1 cellular context compared by ENCODE assay signal in the genomic region with DNA sequence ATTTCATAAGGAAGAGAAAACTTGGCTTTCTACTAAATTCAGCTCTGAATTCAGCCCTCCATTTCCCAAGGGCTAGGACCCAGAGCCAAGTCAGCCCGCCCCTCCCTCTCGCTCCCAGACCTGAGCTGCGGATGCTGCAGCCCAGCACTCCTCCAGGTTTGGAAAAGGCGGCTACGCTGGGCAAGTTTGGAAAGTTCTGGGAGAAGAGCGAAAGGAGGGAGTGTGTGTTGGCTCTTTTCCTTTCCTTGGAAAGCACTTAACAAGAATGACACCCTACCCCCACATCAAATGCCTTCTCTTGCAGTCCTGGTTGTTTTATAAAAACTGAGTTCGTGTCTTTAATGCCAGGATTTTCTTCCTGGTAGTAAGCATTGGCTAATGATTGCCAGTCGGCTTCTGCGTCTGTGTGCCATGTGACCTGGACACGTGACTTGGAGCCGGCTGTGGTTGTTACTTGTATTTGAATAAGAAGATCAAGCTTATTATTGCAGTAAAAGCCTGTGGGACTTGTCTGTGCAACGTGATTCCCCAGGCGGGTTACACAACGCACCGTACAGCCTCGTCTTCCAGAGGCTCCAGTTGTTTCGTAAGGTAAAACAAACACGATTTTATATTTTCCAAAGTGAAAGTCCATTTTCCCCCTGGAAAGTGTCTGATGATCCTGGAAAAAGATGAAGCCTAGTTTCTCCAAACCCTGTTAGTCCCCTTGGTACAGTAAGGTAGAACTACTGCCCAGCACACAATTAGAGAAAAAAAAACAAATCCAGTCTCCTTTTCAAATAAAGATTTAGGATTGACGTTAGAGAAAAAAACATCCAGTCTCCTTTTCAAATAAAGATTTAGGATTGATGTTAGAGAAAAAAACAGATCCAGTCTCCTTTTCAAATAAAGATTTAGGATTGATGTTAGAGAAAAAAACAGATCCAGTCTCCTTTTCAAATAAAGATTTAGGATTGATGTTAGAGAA.
TF ChIP-seq lines count a peak whose summit lies in the region.

No MANE protein-coding gene starts in this region.

TF ChIP-seq in HepG2, 621 proteins besides CTCF, POLR2A, EP300 and RAD21 (continued from another document and continues in another):
- TF ChIP-seq THYN1 (CRISPR knock-in tag; IDR thresholded peaks at IDR 0.05; ENCODE audit: borderline replicate concordance, low read depth) (no peak), KDM2A (CRISPR knock-in tag; IDR thresholded peaks at IDR 0.05; ENCODE audit: borderline replicate concordance, low read depth) (peak; percentile 47; the same call in 1 of the 2 replicates), SRSF9 (IDR thresholded peaks at IDR 0.05; ENCODE audit: borderline replicate concordance, insufficient read depth, low read depth, low read length, poor library complexity, severe bottlenecking) (no peak), PAF1 (CRISPR knock-in tag; IDR thresholded peaks at IDR 0.05) (no peak), ZNF354B (CRISPR knock-in tag; IDR thresholded peaks at IDR 0.05) (no peak), KAT8 (CRISPR knock-in tag; IDR thresholded peaks at IDR 0.05) (peak; percentile 48; the same call in 1 of the 2 replicates), ZNF788 (CRISPR knock-in tag; IDR thresholded peaks at IDR 0.05; ENCODE audit: borderline replicate concordance) (peak; percentile 18; the same call in 1 of the 2 replicates), JUN (CRISPR knock-in tag; IDR thresholded peaks at IDR 0.05) (no peak), NR2F1 (CRISPR knock-in tag; IDR thresholded peaks at IDR 0.05) (no peak), ZNF572 (CRISPR knock-in tag; IDR thresholded peaks at IDR 0.05) (no peak), CBX2 (IDR thresholded peaks at IDR 0.05; ENCODE audit: low read depth, low read length) (no peak), CBX2 (CRISPR knock-in tag; IDR thresholded peaks at IDR 0.05; ENCODE audit: low read depth) (no peak), CBX5 (CRISPR knock-in tag; IDR thresholded peaks at IDR 0.05; ENCODE audit: borderline replicate concordance) (peak; percentile 46; the same call in 1 of the 2 replicates), ZNF605 (CRISPR knock-in tag; IDR thresholded peaks at IDR 0.05) (peak; percentile 62; the same call in 1 of the 2 replicates), TBP (CRISPR knock-in tag; IDR thresholded peaks at IDR 0.05) (no peak), MEF2D (CRISPR knock-in tag; IDR thresholded peaks at IDR 0.05) (peak; percentile 54), SOX5 (CRISPR knock-in tag; IDR thresholded peaks at IDR 0.05; ENCODE audit: borderline replicate concordance) (peak; percentile 77), ZMYM4 (CRISPR knock-in tag; IDR thresholded peaks at IDR 0.05) (peak; percentile 76), MAZ (IDR thresholded peaks at IDR 0.05; ENCODE audit: borderline replicate concordance, low read depth, low read length) (no peak), MAZ (CRISPR knock-in tag; IDR thresholded peaks at IDR 0.05; ENCODE audit: low read depth) (peak; percentile 23; the same call in 1 of the 2 replicates), ZNF674 (CRISPR knock-in tag; IDR thresholded peaks at IDR 0.05; ENCODE audit: low read depth) (no peak), HNF4G (IDR thresholded peaks at IDR 0.05; ENCODE audit: borderline replicate concordance, low read depth, low read length) (peak; percentile 37; the same call in 1 of the 2 replicates), HNF4G (CRISPR knock-in tag; IDR thresholded peaks at IDR 0.05; ENCODE audit: borderline replicate concordance, low read depth) (no peak), ZNF350 (CRISPR knock-in tag; IDR thresholded peaks at IDR 0.05; ENCODE audit: borderline replicate concordance, low read depth) (peak; percentile 46; the same call in 1 of the 2 replicates), AKAP8 (CRISPR knock-in tag; IDR thresholded peaks at IDR 0.05) (no peak)
- TF ChIP-seq, protein P1, sequence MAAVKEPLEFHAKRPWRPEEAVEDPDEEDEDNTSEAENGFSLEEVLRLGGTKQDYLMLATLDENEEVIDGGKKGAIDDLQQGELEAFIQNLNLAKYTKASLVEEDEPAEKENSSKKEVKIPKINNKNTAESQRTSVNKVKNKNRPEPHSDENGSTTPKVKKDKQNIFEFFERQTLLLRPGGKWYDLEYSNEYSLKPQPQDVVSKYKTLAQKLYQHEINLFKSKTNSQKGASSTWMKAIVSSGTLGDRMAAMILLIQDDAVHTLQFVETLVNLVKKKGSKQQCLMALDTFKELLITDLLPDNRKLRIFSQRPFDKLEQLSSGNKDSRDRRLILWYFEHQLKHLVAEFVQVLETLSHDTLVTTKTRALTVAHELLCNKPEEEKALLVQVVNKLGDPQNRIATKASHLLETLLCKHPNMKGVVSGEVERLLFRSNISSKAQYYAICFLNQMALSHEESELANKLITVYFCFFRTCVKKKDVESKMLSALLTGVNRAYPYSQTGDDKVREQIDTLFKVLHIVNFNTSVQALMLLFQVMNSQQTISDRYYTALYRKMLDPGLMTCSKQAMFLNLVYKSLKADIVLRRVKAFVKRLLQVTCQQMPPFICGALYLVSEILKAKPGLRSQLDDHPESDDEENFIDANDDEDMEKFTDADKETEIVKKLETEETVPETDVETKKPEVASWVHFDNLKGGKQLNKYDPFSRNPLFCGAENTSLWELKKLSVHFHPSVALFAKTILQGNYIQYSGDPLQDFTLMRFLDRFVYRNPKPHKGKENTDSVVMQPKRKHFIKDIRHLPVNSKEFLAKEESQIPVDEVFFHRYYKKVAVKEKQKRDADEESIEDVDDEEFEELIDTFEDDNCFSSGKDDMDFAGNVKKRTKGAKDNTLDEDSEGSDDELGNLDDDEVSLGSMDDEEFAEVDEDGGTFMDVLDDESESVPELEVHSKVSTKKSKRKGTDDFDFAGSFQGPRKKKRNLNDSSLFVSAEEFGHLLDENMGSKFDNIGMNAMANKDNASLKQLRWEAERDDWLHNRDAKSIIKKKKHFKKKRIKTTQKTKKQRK (IDR thresholded peaks at IDR 0.05; ENCODE audit: low read length), result no peak
- TF ChIP-seq, protein P2, sequence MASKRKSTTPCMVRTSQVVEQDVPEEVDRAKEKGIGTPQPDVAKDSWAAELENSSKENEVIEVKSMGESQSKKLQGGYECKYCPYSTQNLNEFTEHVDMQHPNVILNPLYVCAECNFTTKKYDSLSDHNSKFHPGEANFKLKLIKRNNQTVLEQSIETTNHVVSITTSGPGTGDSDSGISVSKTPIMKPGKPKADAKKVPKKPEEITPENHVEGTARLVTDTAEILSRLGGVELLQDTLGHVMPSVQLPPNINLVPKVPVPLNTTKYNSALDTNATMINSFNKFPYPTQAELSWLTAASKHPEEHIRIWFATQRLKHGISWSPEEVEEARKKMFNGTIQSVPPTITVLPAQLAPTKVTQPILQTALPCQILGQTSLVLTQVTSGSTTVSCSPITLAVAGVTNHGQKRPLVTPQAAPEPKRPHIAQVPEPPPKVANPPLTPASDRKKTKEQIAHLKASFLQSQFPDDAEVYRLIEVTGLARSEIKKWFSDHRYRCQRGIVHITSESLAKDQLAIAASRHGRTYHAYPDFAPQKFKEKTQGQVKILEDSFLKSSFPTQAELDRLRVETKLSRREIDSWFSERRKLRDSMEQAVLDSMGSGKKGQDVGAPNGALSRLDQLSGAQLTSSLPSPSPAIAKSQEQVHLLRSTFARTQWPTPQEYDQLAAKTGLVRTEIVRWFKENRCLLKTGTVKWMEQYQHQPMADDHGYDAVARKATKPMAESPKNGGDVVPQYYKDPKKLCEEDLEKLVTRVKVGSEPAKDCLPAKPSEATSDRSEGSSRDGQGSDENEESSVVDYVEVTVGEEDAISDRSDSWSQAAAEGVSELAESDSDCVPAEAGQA (IDR thresholded peaks at IDR 0.05; ENCODE audit: low read depth), result peak; percentile 57; the same call in 1 of the 2 replicates
- TF ChIP-seq, protein P2 (CRISPR knock-in tag; IDR thresholded peaks at IDR 0.05; ENCODE audit: borderline replicate concordance), result peak; percentile 71; the same call in 1 of the 2 replicates
- TF ChIP-seq, protein P3, sequence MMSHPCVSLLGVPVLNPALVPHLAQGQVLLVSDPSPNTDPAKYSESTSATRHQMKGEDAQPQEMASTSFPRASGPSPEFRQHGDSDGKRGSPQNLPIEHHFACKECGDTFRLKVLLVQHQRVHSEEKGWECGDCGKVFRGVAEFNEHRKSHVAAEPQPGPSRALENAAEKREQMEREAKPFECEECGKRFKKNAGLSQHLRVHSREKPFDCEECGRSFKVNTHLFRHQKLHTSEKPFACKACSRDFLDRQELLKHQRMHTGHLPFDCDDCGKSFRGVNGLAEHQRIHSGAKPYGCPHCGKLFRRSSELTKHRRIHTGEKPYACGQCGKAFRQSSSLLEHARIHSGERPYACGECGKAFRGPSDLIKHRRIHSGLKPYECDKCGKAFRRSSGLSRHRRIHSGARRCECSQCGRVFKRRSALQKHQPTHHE (CRISPR knock-in tag; IDR thresholded peaks at IDR 0.05; ENCODE audit: borderline replicate concordance), result no peak; the same call in 1 of the 2 replicates
- TF ChIP-seq, protein P4, sequence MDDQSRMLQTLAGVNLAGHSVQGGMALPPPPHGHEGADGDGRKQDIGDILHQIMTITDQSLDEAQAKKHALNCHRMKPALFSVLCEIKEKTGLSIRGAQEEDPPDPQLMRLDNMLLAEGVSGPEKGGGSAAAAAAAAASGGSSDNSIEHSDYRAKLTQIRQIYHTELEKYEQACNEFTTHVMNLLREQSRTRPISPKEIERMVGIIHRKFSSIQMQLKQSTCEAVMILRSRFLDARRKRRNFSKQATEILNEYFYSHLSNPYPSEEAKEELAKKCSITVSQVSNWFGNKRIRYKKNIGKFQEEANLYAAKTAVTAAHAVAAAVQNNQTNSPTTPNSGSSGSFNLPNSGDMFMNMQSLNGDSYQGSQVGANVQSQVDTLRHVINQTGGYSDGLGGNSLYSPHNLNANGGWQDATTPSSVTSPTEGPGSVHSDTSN (CRISPR knock-in tag; IDR thresholded peaks at IDR 0.05; ENCODE audit: borderline replicate concordance), result no peak
- TF ChIP-seq, protein P5, sequence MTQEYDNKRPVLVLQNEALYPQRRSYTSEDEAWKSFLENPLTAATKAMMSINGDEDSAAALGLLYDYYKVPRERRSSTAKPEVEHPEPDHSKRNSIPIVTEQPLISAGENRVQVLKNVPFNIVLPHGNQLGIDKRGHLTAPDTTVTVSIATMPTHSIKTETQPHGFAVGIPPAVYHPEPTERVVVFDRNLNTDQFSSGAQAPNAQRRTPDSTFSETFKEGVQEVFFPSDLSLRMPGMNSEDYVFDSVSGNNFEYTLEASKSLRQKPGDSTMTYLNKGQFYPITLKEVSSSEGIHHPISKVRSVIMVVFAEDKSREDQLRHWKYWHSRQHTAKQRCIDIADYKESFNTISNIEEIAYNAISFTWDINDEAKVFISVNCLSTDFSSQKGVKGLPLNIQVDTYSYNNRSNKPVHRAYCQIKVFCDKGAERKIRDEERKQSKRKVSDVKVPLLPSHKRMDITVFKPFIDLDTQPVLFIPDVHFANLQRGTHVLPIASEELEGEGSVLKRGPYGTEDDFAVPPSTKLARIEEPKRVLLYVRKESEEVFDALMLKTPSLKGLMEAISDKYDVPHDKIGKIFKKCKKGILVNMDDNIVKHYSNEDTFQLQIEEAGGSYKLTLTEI (CRISPR knock-in tag; conservative IDR thresholded peaks at IDR 0.05), result no peak
- TF ChIP-seq, protein P6, sequence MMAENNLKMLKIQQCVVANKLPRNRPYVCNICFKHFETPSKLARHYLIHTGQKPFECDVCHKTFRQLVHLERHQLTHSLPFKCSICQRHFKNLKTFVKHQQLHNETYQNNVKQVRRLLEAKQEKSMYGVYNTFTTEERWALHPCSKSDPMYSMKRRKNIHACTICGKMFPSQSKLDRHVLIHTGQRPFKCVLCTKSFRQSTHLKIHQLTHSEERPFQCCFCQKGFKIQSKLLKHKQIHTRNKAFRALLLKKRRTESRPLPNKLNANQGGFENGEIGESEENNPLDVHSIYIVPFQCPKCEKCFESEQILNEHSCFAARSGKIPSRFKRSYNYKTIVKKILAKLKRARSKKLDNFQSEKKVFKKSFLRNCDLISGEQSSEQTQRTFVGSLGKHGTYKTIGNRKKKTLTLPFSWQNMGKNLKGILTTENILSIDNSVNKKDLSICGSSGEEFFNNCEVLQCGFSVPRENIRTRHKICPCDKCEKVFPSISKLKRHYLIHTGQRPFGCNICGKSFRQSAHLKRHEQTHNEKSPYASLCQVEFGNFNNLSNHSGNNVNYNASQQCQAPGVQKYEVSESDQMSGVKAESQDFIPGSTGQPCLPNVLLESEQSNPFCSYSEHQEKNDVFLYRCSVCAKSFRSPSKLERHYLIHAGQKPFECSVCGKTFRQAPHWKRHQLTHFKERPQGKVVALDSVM (CRISPR knock-in tag; IDR thresholded peaks at IDR 0.05), result no peak
- TF ChIP-seq, protein P7, sequence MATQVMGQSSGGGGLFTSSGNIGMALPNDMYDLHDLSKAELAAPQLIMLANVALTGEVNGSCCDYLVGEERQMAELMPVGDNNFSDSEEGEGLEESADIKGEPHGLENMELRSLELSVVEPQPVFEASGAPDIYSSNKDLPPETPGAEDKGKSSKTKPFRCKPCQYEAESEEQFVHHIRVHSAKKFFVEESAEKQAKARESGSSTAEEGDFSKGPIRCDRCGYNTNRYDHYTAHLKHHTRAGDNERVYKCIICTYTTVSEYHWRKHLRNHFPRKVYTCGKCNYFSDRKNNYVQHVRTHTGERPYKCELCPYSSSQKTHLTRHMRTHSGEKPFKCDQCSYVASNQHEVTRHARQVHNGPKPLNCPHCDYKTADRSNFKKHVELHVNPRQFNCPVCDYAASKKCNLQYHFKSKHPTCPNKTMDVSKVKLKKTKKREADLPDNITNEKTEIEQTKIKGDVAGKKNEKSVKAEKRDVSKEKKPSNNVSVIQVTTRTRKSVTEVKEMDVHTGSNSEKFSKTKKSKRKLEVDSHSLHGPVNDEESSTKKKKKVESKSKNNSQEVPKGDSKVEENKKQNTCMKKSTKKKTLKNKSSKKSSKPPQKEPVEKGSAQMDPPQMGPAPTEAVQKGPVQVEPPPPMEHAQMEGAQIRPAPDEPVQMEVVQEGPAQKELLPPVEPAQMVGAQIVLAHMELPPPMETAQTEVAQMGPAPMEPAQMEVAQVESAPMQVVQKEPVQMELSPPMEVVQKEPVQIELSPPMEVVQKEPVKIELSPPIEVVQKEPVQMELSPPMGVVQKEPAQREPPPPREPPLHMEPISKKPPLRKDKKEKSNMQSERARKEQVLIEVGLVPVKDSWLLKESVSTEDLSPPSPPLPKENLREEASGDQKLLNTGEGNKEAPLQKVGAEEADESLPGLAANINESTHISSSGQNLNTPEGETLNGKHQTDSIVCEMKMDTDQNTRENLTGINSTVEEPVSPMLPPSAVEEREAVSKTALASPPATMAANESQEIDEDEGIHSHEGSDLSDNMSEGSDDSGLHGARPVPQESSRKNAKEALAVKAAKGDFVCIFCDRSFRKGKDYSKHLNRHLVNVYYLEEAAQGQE (IDR thresholded peaks at IDR 0.05; ENCODE audit: borderline replicate concordance in 1 of 2, low read depth in 1 of 2, low read length in 2 of 2), result peak in 1 of 2 experiments; percentile 60; a peak in 2 of 4 replicates
